15 cellular contexts compared by ENCODE assay signal in genomic region chr6:103723438-103723837, GRCh38.
"Had no signal": no experiment of that assay in that cellular context is flagged by ENCODE, and none has a peak within 500 bp of the region (broad histone marks: within the 10 kb centered on the region; RNA-seq: fewer than 3 reads in every experiment).

No MANE protein-coding gene starts in this region.

- H3K27ac ChIP-seq: coronary artery, right atrium auricular region, tibial artery had no signal

- H3K9me3 ChIP-seq: right atrium auricular region, tibial artery had no signal

- ATAC-seq: esophagus mucosa; left ventricle myocardium superior; natural killer cell treated with Interleukin-12 subunit alpha and Interleukin-12 subunit beta and Interleukin-15 and Interleukin-18, amount 100 ng/mL, for 72 hours; stimulated activated naive B cell treated with anti-CD40 and anti-IgM and Interleukin-4, amounts not matched to agents 10 μg/mL and 1 μg/mL and 100 μg/mL, for 72 hours had no signal

- DNase-seq: activated B cell treated with CpG ODN at 0.5 μM for 24 hours; activated CD4-positive, alpha-beta T cell treated with anti-CD3 and anti-CD28 coated beads, Interleukin-2, amount 50 U/mL, for 1 hour; activated CD8-positive, alpha-beta memory T cell treated with anti-CD3 and anti-CD28 coated beads for 24 hours; activated naive CD4-positive, alpha-beta T cell; activated naive CD8-positive, alpha-beta T cell treated with anti-CD3 and anti-CD28 coated beads, Interleukin-2, amount 10 ng/mL, durations not matched to agents 7 days and 5 days; hypothalamus; left ventricle myocardium superior; nucleus accumbens; stimulated activated CD4-positive, alpha-beta T cell treated with anti-CD3 and anti-CD28 coated beads, Interleukin-4, amount 100 ng/mL, for 1 hour; stimulated activated naive B cell treated with anti-CD40 and anti-IgM and Interleukin-4, amounts not matched to agents 10 μg/mL and 1 μg/mL and 100 μg/mL, for 72 hours; tibial artery had no signal

- H3K4me3 ChIP-seq: coronary artery, right atrium auricular region, tibial artery had no signal

- H3K4me1 ChIP-seq: right atrium auricular region, tibial artery had no signal

- H3K27me3 ChIP-seq: right atrium auricular region, tibial artery had no signal

- H3K36me3 ChIP-seq: right atrium auricular region, tibial artery had no signal
